ENCODE assay signal across 25 cellular contexts in genomic region chrX:108331126-108331909, GRCh38.
"Had no signal": no experiment of that assay in that cellular context is flagged by ENCODE, and none has a peak within 500 bp of the region (broad histone marks: within the 10 kb centered on the region; RNA-seq: fewer than 3 reads in every experiment).

No MANE protein-coding gene starts in this region.

- H2AFZ ChIP-seq: neural progenitor cell, parathyroid adenoma had no signal

- H3K4me2 ChIP-seq: neural progenitor cell, smooth muscle cell had no signal

- H3K4me3 ChIP-seq: neural progenitor cell, psoas muscle, sigmoid colon, smooth muscle cell, suprapubic skin, tibial nerve had no signal

- H3K27me3 ChIP-seq: neural progenitor cell, sigmoid colon, suprapubic skin had no signal

- H3K4me1 ChIP-seq: neural progenitor cell, parathyroid adenoma, psoas muscle, sigmoid colon, suprapubic skin, tibial nerve had no signal

- H3K79me2 ChIP-seq: parathyroid adenoma had no signal

- H3K9ac ChIP-seq: neural progenitor cell, parathyroid adenoma had no signal

- H3K27ac ChIP-seq: epithelial cell of prostate, neural progenitor cell, parathyroid adenoma, psoas muscle, sigmoid colon, suprapubic skin, tibial nerve had no signal

- DNase-seq: activated B cell treated with CpG ODN at 0.5 μM for 24 hours; activated CD4-positive, alpha-beta T cell treated with anti-CD3 and anti-CD28 coated beads, Interleukin-2, amount 50 U/mL, for 1 hour; activated CD8-positive, alpha-beta T cell treated with anti-CD3 and anti-CD28 coated beads for 36 hours; activated naive CD8-positive, alpha-beta T cell treated with anti-CD3 and anti-CD28 coated beads, Interleukin-2, amount 50 U/mL, for 24 hours; activated T-cell treated with anti-CD3 and anti-CD28 coated beads, Interleukin-2, amount 50 U/mL, for 48 hours; amygdala; dermis blood vessel endothelial cell; effector CD4-positive, alpha-beta T cell; left cardiac atrium; midbrain; naive thymus-derived CD8-positive, alpha-beta T cell; occipital lobe; psoas muscle; sigmoid colon; stimulated activated CD4-positive, alpha-beta T cell treated with anti-CD3 and anti-CD28 coated beads, Interleukin-1b, Interleukin-23, amount 100 ng/mL, for 48 hours; stimulated activated CD4-positive, alpha-beta T cell treated with anti-CD3 and anti-CD28 coated beads, Interleukin-4, amount 100 ng/mL, for 4 hours; stimulated activated CD8-positive, alpha-beta memory T cell treated with anti-CD3 and anti-CD28 coated beads, Interleukin-4, amount 100 ng/mL, for 48 hours; T-cell had no signal

- H3K9me3 ChIP-seq: psoas muscle, sigmoid colon, suprapubic skin, tibial nerve had no signal

- ATAC-seq: activated CD8-positive, alpha-beta T cell treated with anti-CD3 and anti-CD28 coated beads for 36 hours; activated naive CD8-positive, alpha-beta T cell treated with anti-CD3 and anti-CD28 coated beads, Interleukin-2, amount 50 U/mL, for 24 hours; left cardiac atrium; naive thymus-derived CD8-positive, alpha-beta T cell; psoas muscle; stimulated activated memory B cell treated with anti-CD40 and anti-IgM and Interleukin-4, amounts not matched to agents 10 μg/mL and 1 μg/mL and 100 μg/mL, for 72 hours; T-cell had no signal

- H3K36me3 ChIP-seq: neural progenitor cell, sigmoid colon, suprapubic skin, tibial nerve had no signal
